ENCODE assay signal across 8 cellular contexts in the genomic region with DNA sequence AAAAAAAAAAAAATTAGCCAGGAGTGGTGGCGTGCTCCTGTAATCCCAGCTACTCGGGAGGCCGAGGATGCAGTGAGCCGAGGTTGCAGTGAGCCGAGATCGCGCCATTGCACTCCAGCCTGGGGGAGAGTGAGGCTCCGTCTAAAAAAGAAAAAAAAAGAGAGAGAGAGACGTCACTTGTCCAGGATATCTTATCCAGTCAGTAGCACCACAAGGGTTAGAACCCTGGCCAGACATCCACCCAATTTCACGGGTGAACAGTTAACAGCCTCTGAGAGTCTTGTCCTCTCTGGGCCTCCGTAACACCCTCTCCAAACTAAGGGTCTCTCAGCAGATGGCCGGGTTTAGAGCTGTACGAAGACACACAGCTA. TPM values are rescaled to one million over a fixed set of nuclear protein-coding genes. Genes with fewer than 3 reads are reported as not detected.
DNase-seq lines count a peak whose midpoint lies in the region; ATAC-seq, FAIRE-seq and TF ChIP-seq lines count a peak whose summit lies in the region.

No MANE protein-coding gene starts in this region.

- in situ Hi-C loops in GM23248 (cut with MboI), result no loop called here

- TF ChIP-seq CTCF in SU-DHL-6 (IDR thresholded peaks at IDR 0.05; ENCODE audit: insufficient read depth, low read length, poor library complexity, severe bottlenecking), result no peak
- TF ChIP-seq CTCF in gastroesophageal sphincter (IDR thresholded peaks at IDR 0.05), result no peak

- H3F3A ChIP-seq in GM23248 (ENCODE audit: insufficient read depth) (peaks cover 13% of the 10 kb centered on the region), SU-DHL-6 (ENCODE audit: insufficient read depth) (peaks cover 10% of the 10 kb centered on the region)

- H3K9ac ChIP-seq in GM23248 (peak overlapping the region; percentile 95), SU-DHL-6 (ENCODE audit: low read length) (peak overlapping the region; percentile 85)

- FAIRE-seq in small intestine (lab: Jason Lieb, UNC), result no peak

- H3K36me3 ChIP-seq in GM23248 (ENCODE audit: low read depth), result no peaks in the 10 kb centered on the region
- H3K36me3 ChIP-seq in SU-DHL-6 (ENCODE audit: low read length), result no peaks in the 10 kb centered on the region
- H3K36me3 ChIP-seq in gastroesophageal sphincter, result peaks cover 0 to 16% of the 10 kb centered on the region in 2 donors
- H3K36me3 ChIP-seq in small intestine (ENCODE audit: control insufficient read depth in 2 of 2, insufficient read depth in 2 of 2, low read length in 2 of 2), result peaks cover 0 to 2% of the 10 kb centered on the region in 2 donors

- H3K79me2 ChIP-seq in GM23248 (ENCODE audit: insufficient read depth), result peaks cover 52% of the 10 kb centered on the region
- peaks cover 49% of the 10 kb centered on the region for H3K79me2 ChIP-seq in SU-DHL-6 (ENCODE audit: insufficient read depth, low read length)

- no peaks in the 10 kb centered on the region for H3K27me3 ChIP-seq in GM23248 (replicated peaks; ENCODE audit: insufficient read depth)
- H3K27me3 ChIP-seq in SU-DHL-6 (ENCODE audit: low read length), result no peaks in the 10 kb centered on the region
- no peaks in the 10 kb centered on the region for H3K27me3 ChIP-seq in gastroesophageal sphincter
- no peaks in the 10 kb centered on the region for H3K27me3 ChIP-seq in small intestine (ENCODE audit: control insufficient read depth in 2 of 2, insufficient read depth in 2 of 2, low read length in 2 of 2)

- 35 to 39% methylated on average over 11 to 13 of the region's 13 CpGs for WGBS in GM23248 (ENCODE audit: low coverage in 1 of 2, low lambda C conversion rate in 2 of 2, missing lambda C conversion rate in 2 of 2), 2 experiments
- whole genome bisulfite sequencing in gastroesophageal sphincter (ENCODE audit: low coverage in 1 of 2), 2 donors, result 30 to 39% methylated on average over 10 to 13 of the region's 13 CpGs
- WGBS in small intestine, 3 donors, result 22 to 33% (median 24%) methylated on average over 12 to 13 of the region's 13 CpGs

- H4K20me1 ChIP-seq in GM23248 (ENCODE audit: insufficient read depth), result no peaks in the 10 kb centered on the region; the same call in 1 of the 2 replicates
- H4K20me1 ChIP-seq in SU-DHL-6 (ENCODE audit: low read depth, low read length), result no peaks in the 10 kb centered on the region

- peak overlapping the region; percentile 83 for H3K27ac ChIP-seq in GM23248
- H3K27ac ChIP-seq in SU-DHL-6 (ENCODE audit: low read depth, low read length), result peak overlapping the region; percentile 85
- peak overlapping the region; percentile 77 to 94 (median 92) for H3K27ac ChIP-seq in gastroesophageal sphincter
- peak overlapping the region; percentile 88 to 96 for H3K27ac ChIP-seq in small intestine (ENCODE audit: low read depth in 1 of 2, low read length in 1 of 2)

- H3K4me1 ChIP-seq in GM23248 (ENCODE audit: insufficient read depth) (peaks cover 18% of the 10 kb centered on the region), gastroesophageal sphincter (peaks cover 7 to 73% (median 32%) of the 10 kb centered on the region in 3 donors), small intestine (ENCODE audit: control insufficient read depth in 2 of 2, insufficient read depth in 1 of 2, low read depth in 1 of 2, low read length in 1 of 2) (peaks cover 6 to 7% of the 10 kb centered on the region in 2 donors)

- DNase-seq in GM23248 (no peak), small intestine (no peak)

- H3K4me2 ChIP-seq in GM23248 (ENCODE audit: unreplicated experiment) (peak overlapping the region; percentile 99), SU-DHL-6 (ENCODE audit: low read depth, low read length, poor library complexity, severe bottlenecking) (peak overlapping the region; percentile 77)

- H3K9me3 ChIP-seq in GM23248 (ENCODE audit: low read depth) (no peaks in the 10 kb centered on the region), SU-DHL-6 (ENCODE audit: insufficient read depth, low read length) (no peaks in the 10 kb centered on the region), gastroesophageal sphincter (no peaks in the 10 kb centered on the region), small intestine (ENCODE audit: control insufficient read depth, low read depth) (no peaks in the 10 kb centered on the region)

- no peaks in the 10 kb centered on the region for H3K9me2 ChIP-seq in GM23248 (ENCODE audit: insufficient read depth)
- no peaks in the 10 kb centered on the region for H3K9me2 ChIP-seq in SU-DHL-6 (replicated peaks; ENCODE audit: insufficient read depth, low read length)

- no peak for TF ChIP-seq POLR2A in gastroesophageal sphincter (IDR thresholded peaks at IDR 0.05)

- ATAC-seq in gastroesophageal sphincter (no peak), GM19455 (IDR thresholded peaks at IDR 0.05; ENCODE audit: unreplicated experiment) (no peak), GM21529 (IDR thresholded peaks at IDR 0.05; ENCODE audit: unreplicated experiment) (no peak), HG03108 (IDR thresholded peaks at IDR 0.05; ENCODE audit: unreplicated experiment) (no peak), HG02571 (IDR thresholded peaks at IDR 0.05; ENCODE audit: unreplicated experiment) (no peak)

- H2AFZ ChIP-seq in GM23248 (peak overlapping the region; percentile 96), SU-DHL-6 (ENCODE audit: low read depth, low read length, severe bottlenecking) (peak overlapping the region; percentile 86)

- TF ChIP-seq EP300 in gastroesophageal sphincter (IDR thresholded peaks at IDR 0.05), result no peak

- H3K4me3 ChIP-seq in GM23248 (peak overlapping the region; percentile 93), SU-DHL-6 (ENCODE audit: insufficient read depth, low read length, poor library complexity, severe bottlenecking) (peak overlapping the region; percentile 99), gastroesophageal sphincter (peak overlapping the region; percentile 100), small intestine (ENCODE audit: low read depth in 1 of 2, low read length in 2 of 2) (peak overlapping the region; percentile 92 to 95)

RNA-seq across cellular contexts. Expression of a gene that starts 0.9 kb away (rescaled TPM):
- total RNA-seq in GM23248 (2014; rRNA removed; shearing (Covaris generic)), result 40.5 and 42.5 TPM in 2 replicates
- polyA plus RNA-seq in GM23248 (2016; fragmentation: Nextera tagmentation; extraction: Ambion mirVana) (103 and 109 TPM in 2 replicates), small intestine (10 to 100 TPM; 63.0 to 86.6 (median 75.3) TPM)
- 10 to 100 TPM; 41.7 to 76.3 (median 43.2) TPM for total RNA-seq in gastroesophageal sphincter

RNA-seq across cellular contexts. Expression of a gene that starts 8.4 kb away (rescaled TPM):
- total RNA-seq in GM23248 (2014; rRNA removed; shearing (Covaris generic)), result not detected in 2 replicates
- polyA plus RNA-seq in GM23248 (2016; fragmentation: Nextera tagmentation; extraction: Ambion mirVana) (not detected in 2 replicates), small intestine (10 to 100 TPM; 23.4 to 74.8 (median 65.3) TPM)
- total RNA-seq in gastroesophageal sphincter, result not detected

RNA-seq across cellular contexts. Expression of a gene that starts 12.2 kb away (rescaled TPM):
- total RNA-seq in GM23248 (2014; rRNA removed; shearing (Covaris generic)), result not detected in 2 replicates
- polyA plus RNA-seq in GM23248 (2016; fragmentation: Nextera tagmentation; extraction: Ambion mirVana) (not detected in 2 replicates), small intestine (not detected)
- total RNA-seq in gastroesophageal sphincter, result not detected

RNA-seq across cellular contexts. Expression of a gene that starts 39.9 kb away (rescaled TPM):
- total RNA-seq in GM23248 (2014; rRNA removed; shearing (Covaris generic)), result not detected in 2 replicates
- polyA plus RNA-seq in GM23248 (2016; fragmentation: Nextera tagmentation; extraction: Ambion mirVana) (0.49 TPM in 1 of 2 replicates, not detected in the other), small intestine (10 to 100 TPM in 2 of 3 donors, 1 to 10 TPM in 1; 3.1 to 65.1 (median 18.4) TPM)
- total RNA-seq in gastroesophageal sphincter, result 1 to 10 TPM in 2 of 4 donors, not detected in 2; 2.2 to 4.8 TPM

RNA-seq across cellular contexts. Expression of a gene that starts 47.0 kb away (rescaled TPM):
- 9.7 and 12.5 TPM in 2 replicates for total RNA-seq in GM23248 (2014; rRNA removed; shearing (Covaris generic))
- polyA plus RNA-seq in GM23248 (2016; fragmentation: Nextera tagmentation; extraction: Ambion mirVana) (7.6 and 10.0 TPM in 2 replicates), small intestine (10 to 100 TPM; 11.6 to 41.3 (median 23.7) TPM)
- 1 to 10 TPM; 4.0 to 9.2 (median 6.0) TPM for total RNA-seq in gastroesophageal sphincter
